ENCODE assay signal across 1 cellular context in the genomic region with DNA sequence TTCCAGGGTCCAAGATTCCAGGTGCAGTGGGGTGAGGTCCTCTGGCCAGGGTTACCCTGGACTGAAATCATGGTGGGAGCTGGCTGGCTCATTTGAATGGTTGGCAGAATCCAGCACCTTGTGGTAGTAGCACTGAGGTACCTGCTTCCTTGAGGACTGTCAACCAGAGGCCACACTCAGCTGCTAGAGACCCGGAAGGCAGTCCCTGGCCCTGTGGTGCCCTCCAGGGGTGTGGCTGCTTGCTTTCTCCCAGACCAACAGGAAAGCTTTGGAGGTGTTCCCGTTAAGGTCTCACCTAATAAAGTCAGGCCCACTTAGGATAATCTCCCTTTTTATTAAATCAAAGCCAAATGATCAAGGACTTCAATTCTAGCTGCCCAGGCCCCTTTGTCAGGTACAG.
TF ChIP-seq lines count a peak whose summit lies in the region.

No MANE protein-coding gene starts in this region.

TF ChIP-seq in H1, 55 proteins besides CTCF, POLR2A, EP300 and RAD21:
- no peak for TF ChIP-seq TBP (IDR thresholded peaks at IDR 0.05; ENCODE audit: low read depth, low read length)
- no peak for TF ChIP-seq ATF2 (IDR thresholded peaks at IDR 0.05; ENCODE audit: low read length)
- no peak for TF ChIP-seq CBX5 (IDR thresholded peaks at IDR 0.05; ENCODE audit: low read depth, low read length)
- TF ChIP-seq SUZ12 (IDR thresholded peaks at IDR 0.05; ENCODE audit: low read length): no peak
- TF ChIP-seq RNF2 (IDR thresholded peaks at IDR 0.05; ENCODE audit: borderline replicate concordance, low read depth, low read length, missing control alignments, poor library complexity, severe bottlenecking): no peak
- TF ChIP-seq GTF2F1 (IDR thresholded peaks at IDR 0.05; ENCODE audit: borderline replicate concordance, low read depth, low read length): no peak
- no peak for TF ChIP-seq CHD1 (IDR thresholded peaks at IDR 0.05; ENCODE audit: low read depth, low read length)
- TF ChIP-seq NANOG (IDR thresholded peaks at IDR 0.05; ENCODE audit: insufficient read depth, low read depth, low read length, poor library complexity, severe bottlenecking): no peak
